In genomic region chr1:5371270-5371669, GRCh38 we compare ENCODE assay signal across 20 cellular contexts.
"Had no signal": no experiment of that assay in that cellular context is flagged by ENCODE, and none has a peak within 500 bp of the region (broad histone marks: within the 10 kb centered on the region; RNA-seq: fewer than 3 reads in every experiment).

No MANE protein-coding gene starts in this region.

- DNase-seq: IMR-90, Karpas-422, KG1, MG63, NCI-H1092, NCI-H1105 treated with DMSO at 0.1 percent for 48 hours, NCI-H1417 treated with DMSO at 0.1 percent for 48 hours, NCI-H146, NCI-H1694 treated with DMSO at 0.1 percent for 48 hours, NCI-H1930, NCI-H2081, NCI-H2107, NCI-H2227 treated with DMSO at 0.1 percent for 48 hours, NCI-H524 treated with DMSO at 0.1 percent for 48 hours, NCI-H69, NCI-H774, RPMI8226, SHP77, SK-N-SH had no signal

- ATAC-seq: HepG2 had no signal

- H3K4me3 ChIP-seq: MG63 had no signal

- H3K9me3 ChIP-seq: MG63, SK-N-SH had no signal

- H3K27me3 ChIP-seq: MG63 had no signal

- H3K36me3 ChIP-seq: MG63 had no signal
